9 cellular contexts compared by ENCODE assay signal in genomic region chr6:107618672-107619071, GRCh38.
DNase-seq lines count a peak whose midpoint lies in the region; ATAC-seq, FAIRE-seq and TF ChIP-seq lines count a peak whose summit lies in the region.
"Had no signal": no experiment of that assay in that cellular context is flagged by ENCODE, and none has a peak within 500 bp of the region (broad histone marks: within the 10 kb centered on the region; RNA-seq: fewer than 3 reads in every experiment).

No MANE protein-coding gene starts in this region.

- H4K20me1 ChIP-seq in HepG2 (ENCODE audit: insufficient read depth, low read length) (peaks cover 5% of the 10 kb centered on the region; the same call in 1 of the 2 replicates), GM23248 (ENCODE audit: insufficient read depth) (no peaks in the 10 kb centered on the region)

- WGBS in right lobe of liver (ENCODE audit: insufficient coverage, low coverage, low lambda C conversion rate, missing lambda C conversion rate): 91% methylated on average over 9 of the region's 9 CpGs
- WGBS in HepG2 (ENCODE audit: low lambda C conversion rate): 97% methylated on average over 9 of the region's 9 CpGs
- 94 to 96% methylated on average over 8 to 9 of the region's 9 CpGs for WGBS in GM23248 (ENCODE audit: low coverage in 1 of 2, low lambda C conversion rate in 2 of 2, missing lambda C conversion rate in 2 of 2), 2 experiments

- H3K27ac Mint-ChIP-seq in activated naive CD4-positive, alpha-beta T cell treated with anti-CD3 and anti-CD28 coated beads, Interleukin-2, amount 10 ng/mL, durations not matched to agents 7 days and 5 days: peak overlapping the region; percentile 74

- H3K79me2 ChIP-seq in HepG2 (ENCODE audit: insufficient read depth, low read length) (no peaks in the 10 kb centered on the region), GM23248 (ENCODE audit: insufficient read depth) (no peaks in the 10 kb centered on the region)

- DNase-seq in right lobe of liver (no peak), HepG2 (ENCODE audit: low spot score) (no peak), NCI-H446 treated with DMSO at 0.1 percent for 48 hours (lab: John Stamatoyannopoulos, UW) (no peak), GM23248 (no peak), HT-29 (ENCODE audit: low spot score) (no peak), amygdala (lab: John Stamatoyannopoulos, UW) (no peak)
- peak; percentile 72 for DNase-seq in activated naive CD4-positive, alpha-beta T cell treated with anti-CD3 and anti-CD28 coated beads, Interleukin-2, amount 10 ng/mL, durations not matched to agents 7 days and 5 days

- H3K27ac ChIP-seq in right lobe of liver (no peak overlapping the region), HepG2 (ENCODE audit: extremely low read length, insufficient read depth, low read length) (no peak overlapping the region), GM23248 (no peak overlapping the region)

- H3K36me3 ChIP-seq in right lobe of liver: no peaks in the 10 kb centered on the region
- peaks cover 4 to 8% of the 10 kb centered on the region in 2 experiments; a peak in 2 of 5 replicates for H3K36me3 ChIP-seq in HepG2 (replicated peaks in 1 of 2; ENCODE audit: control insufficient read depth in 1 of 2, insufficient read depth in 2 of 2, low read length in 2 of 2)
- no peaks in the 10 kb centered on the region for H3K36me3 ChIP-seq in GM23248 (ENCODE audit: low read depth)

- H3K4me3 Mint-ChIP-seq in activated naive CD4-positive, alpha-beta T cell treated with anti-CD3 and anti-CD28 coated beads, Interleukin-2, amount 10 ng/mL, durations not matched to agents 7 days and 5 days: no peak overlapping the region

- peaks cover 26% of the 10 kb centered on the region for H3K27me3 Mint-ChIP-seq in activated naive CD4-positive, alpha-beta T cell treated with anti-CD3 and anti-CD28 coated beads, Interleukin-2, amount 10 ng/mL, durations not matched to agents 7 days and 5 days

- H3K4me1 ChIP-seq in right lobe of liver: no peaks in the 10 kb centered on the region
- H3K4me1 ChIP-seq in HepG2 (ENCODE audit: insufficient read depth, low read length): no peaks in the 10 kb centered on the region
- H3K4me1 ChIP-seq in GM23248 (ENCODE audit: insufficient read depth): peaks cover 2% of the 10 kb centered on the region; the same call in 1 of the 2 replicates

- no peaks in the 10 kb centered on the region for H3F3A ChIP-seq in GM23248 (ENCODE audit: insufficient read depth)

- TF ChIP-seq EP300 in HepG2 (IDR thresholded peaks at IDR 0.05; ENCODE audit: low read depth in 2 of 2, low read length in 2 of 2) (no peak), HepG2 (CRISPR knock-in tag; IDR thresholded peaks at IDR 0.05; ENCODE audit: borderline replicate concordance) (no peak)

- BruUV-seq in HepG2 (replicated peaks; lab: Mats Ljungman, UMichigan): no TSS peak

- no peaks in the 10 kb centered on the region for H3K9me3 Mint-ChIP-seq in activated naive CD4-positive, alpha-beta T cell treated with anti-CD3 and anti-CD28 coated beads, Interleukin-2, amount 10 ng/mL, durations not matched to agents 7 days and 5 days

- ATAC-seq in right lobe of liver: peak in 3 of 4 donors; percentile 35 to 53 (median 37)
- no peak for ATAC-seq in HepG2
- ATAC-seq in HG03439 (IDR thresholded peaks at IDR 0.05; ENCODE audit: unreplicated experiment): peak; percentile 96

- intact Hi-C loops in right lobe of liver (cut with DNase I): no loop called here
- intact Hi-C loops in HepG2 (cut with micrococcal nuclease; ENCODE audit: unreplicated experiment): no loop called here

- no peak for FAIRE-seq in HepG2 (lab: Jason Lieb, UNC)
- FAIRE-seq: endothelial cell of umbilical vein had no signal

- no peak for TF ChIP-seq RAD21 in HepG2 (CRISPR knock-in tag; IDR thresholded peaks at IDR 0.05)

- H3K36me3 Mint-ChIP-seq in activated naive CD4-positive, alpha-beta T cell treated with anti-CD3 and anti-CD28 coated beads, Interleukin-2, amount 10 ng/mL, durations not matched to agents 7 days and 5 days: no peaks in the 10 kb centered on the region

- POLR2A ChIA-PET in HepG2 (lab: Yijun Ruan, JAX): no interaction called here

- no peak for TF ChIP-seq CTCF in right lobe of liver (IDR thresholded peaks at IDR 0.05)
- TF ChIP-seq CTCF in HepG2 (CRISPR knock-in tag; IDR thresholded peaks at IDR 0.05): no peak

- TF ChIP-seq POLR2A in right lobe of liver (IDR thresholded peaks at IDR 0.05) (no peak), HepG2 (IDR thresholded peaks at IDR 0.05; ENCODE audit: insufficient read depth in 1 of 2, low read depth in 2 of 2, low read length in 2 of 2) (no peak)

- H3K4me1 Mint-ChIP-seq in activated naive CD4-positive, alpha-beta T cell treated with anti-CD3 and anti-CD28 coated beads, Interleukin-2, amount 10 ng/mL, durations not matched to agents 7 days and 5 days: peaks cover 32% of the 10 kb centered on the region

- CTCF ChIA-PET in HepG2 (lab: Yijun Ruan, JAX; ENCODE audit: low intra/inter-chr PET ratio, low total read pairs): no interaction called here
- CTCF ChIA-PET in activated naive CD4-positive, alpha-beta T cell treated with anti-CD3 and anti-CD28 coated beads, Interleukin-2, amount 10 ng/mL, durations not matched to agents 7 days and 5 days (lab: Charles Lee): interaction anchor here (0.7 kb wide), 1 partner anchor 38 kb away, joined by 3 read pairs; no protein-coding TSS in a partner anchor

- H2AFZ ChIP-seq in HepG2 (ENCODE audit: low read length) (no peak overlapping the region), GM23248 (no peak overlapping the region)

- H3K27me3 ChIP-seq in right lobe of liver (no peaks in the 10 kb centered on the region), HepG2 (ENCODE audit: control insufficient read depth in 1 of 2, insufficient read depth in 2 of 2, low read length in 2 of 2) (no peaks in the 10 kb centered on the region), GM23248 (replicated peaks; ENCODE audit: insufficient read depth) (no peaks in the 10 kb centered on the region)

- H3K4me2 ChIP-seq in HepG2 (ENCODE audit: low read depth, low read length) (no peak overlapping the region), GM23248 (ENCODE audit: unreplicated experiment) (no peak overlapping the region)

- no peaks in the 10 kb centered on the region for H3K9me2 ChIP-seq in GM23248 (ENCODE audit: insufficient read depth)

- in situ Hi-C loops in HepG2 (cut with HindIII; ENCODE audit: extremely low pct_ligation_motif_present, low pct_unique_long_range_greater_than_20kb) (no loop called here), GM23248 (cut with MboI) (no loop called here)

- no peak overlapping the region for H3K9ac ChIP-seq in HepG2 (ENCODE audit: insufficient read depth, low read depth, low read length)
- no peak overlapping the region for H3K9ac ChIP-seq in GM23248

- no peak overlapping the region for H3K4me3 ChIP-seq in right lobe of liver
- H3K4me3 ChIP-seq in HepG2 (replicated peaks in 1 of 3; ENCODE audit: insufficient read depth in 1 of 3, low read depth in 2 of 3, low read length in 3 of 3): no peak overlapping the region
- no peak overlapping the region for H3K4me3 ChIP-seq in GM23248

- H3K9me3 ChIP-seq in right lobe of liver (no peaks in the 10 kb centered on the region), HepG2 (ENCODE audit: low read length) (no peaks in the 10 kb centered on the region), GM23248 (ENCODE audit: low read depth) (no peaks in the 10 kb centered on the region)

TF ChIP-seq in HepG2, 621 proteins besides CTCF, POLR2A, EP300 and RAD21:
- TF ChIP-seq DPF2 (CRISPR knock-in tag; IDR thresholded peaks at IDR 0.05; ENCODE audit: borderline replicate concordance, low read depth): no peak
